ENCODE assay signal across 9 cellular contexts in genomic region chr12:45745861-45746277, GRCh38. TPM values are rescaled to one million over a fixed set of nuclear protein-coding genes. Genes with fewer than 3 reads are reported as not detected.
A peak's percentile ranks its signal among the peaks of the same experiment; 100 is the strongest.
DNase-seq lines count a peak whose midpoint lies in the region; ATAC-seq, FAIRE-seq and TF ChIP-seq lines count a peak whose summit lies in the region.
"Had no signal": no experiment of that assay in that cellular context is flagged by ENCODE, and none has a peak within 500 bp of the region (broad histone marks: within the 10 kb centered on the region; RNA-seq: fewer than 3 reads in every experiment).

No MANE protein-coding gene starts in this region.

- H3K9me3 ChIP-seq in tibial artery: no peaks in the 10 kb centered on the region

- H3K36me3 ChIP-seq in tibial artery: no peaks in the 10 kb centered on the region

- H3K36me3 Mint-ChIP-seq in activated CD4-positive, alpha-beta T cell treated with anti-CD3 and anti-CD28 coated beads for 36 hours (ENCODE audit: low read depth): peaks cover 32% of the 10 kb centered on the region

- H3K27me3 Mint-ChIP-seq in activated CD4-positive, alpha-beta T cell treated with anti-CD3 and anti-CD28 coated beads for 36 hours: no peaks in the 10 kb centered on the region
- H3K27me3 Mint-ChIP-seq: dendritic cell treated with granulocyte-macrophage colony-stimulating factor and Interleukin-4, amounts not matched to agents 40 ng/mL and 50 ng/mL, for 4 days had no signal

- no peaks in the 10 kb centered on the region for H3K27me3 ChIP-seq in tibial artery

- H3K4me1 ChIP-seq in tibial artery: peaks cover 0 to 17% (median 4%) of the 10 kb centered on the region in 4 donors

- no peak for TF ChIP-seq POLR2A in GM18505 (IDR thresholded peaks at IDR 0.05; ENCODE audit: borderline replicate concordance, extremely low read depth, insufficient read depth, insufficient read length)

- DNase-seq in activated CD4-positive, alpha-beta T cell treated with anti-CD3 and anti-CD28 coated beads for 36 hours: no peak
- no peak for DNase-seq in activated CD4-positive, alpha-beta T cell treated with anti-CD3 and anti-CD28 coated beads for 1 hour
- DNase-seq in RCC 7860 (ENCODE audit: low spot score) (peak; percentile 43), fibroblast of mammary gland (ENCODE audit: low read depth) (peak; percentile 48), tibial artery (no peak)
- DNase-seq in activated CD4-positive, alpha-beta T cell treated with anti-CD3 and anti-CD28 coated beads, Interleukin-2, amount 50 U/mL, for 1 hour: no peak

- no peak overlapping the region for H3K27ac ChIP-seq in tibial artery

- H3K4me3 ChIP-seq in fibroblast of mammary gland (ENCODE audit: control insufficient read depth, low read depth, low read length) (no peak overlapping the region), tibial artery (no peak overlapping the region)

- FAIRE-seq in RCC 7860 (lab: Jason Lieb, UNC): peak; percentile 67

- POLR2A ChIA-PET in activated CD4-positive, alpha-beta T cell treated with anti-CD3 and anti-CD28 coated beads for 36 hours (lab: Charles Lee): no interaction called here

- ATAC-seq in activated CD4-positive, alpha-beta T cell treated with anti-CD3 and anti-CD28 coated beads for 36 hours: peak; percentile 61
- ATAC-seq in GM18909 (IDR thresholded peaks at IDR 0.05; ENCODE audit: poor library complexity, unreplicated experiment): no peak
- no peak for ATAC-seq in GM18505 (IDR thresholded peaks at IDR 0.05; ENCODE audit: unreplicated experiment)

- CTCF ChIA-PET in activated CD4-positive, alpha-beta T cell treated with anti-CD3 and anti-CD28 coated beads for 36 hours (lab: Charles Lee): interaction anchor here (0.6 to 5.4 kb wide), 9 partner anchors 12 to 281 kb away, joined by 3 to 23 read pairs (median 4); no protein-coding TSS in a partner anchor

- peaks cover 50% of the 10 kb centered on the region for H3K4me1 Mint-ChIP-seq in activated CD4-positive, alpha-beta T cell treated with anti-CD3 and anti-CD28 coated beads for 36 hours

- H3K9me3 Mint-ChIP-seq in activated CD4-positive, alpha-beta T cell treated with anti-CD3 and anti-CD28 coated beads for 36 hours (ENCODE audit: low read depth): peaks cover 5% of the 10 kb centered on the region

- peak; percentile 32 for TF ChIP-seq CTCF in fibroblast of mammary gland (conservative IDR thresholded peaks at IDR 0.05; ENCODE audit: control insufficient read depth, insufficient read depth, low read depth, low read length)
- TF ChIP-seq CTCF in tibial artery (IDR thresholded peaks at IDR 0.05): peak; percentile 24 to 30

- H3K4me3 Mint-ChIP-seq in activated CD4-positive, alpha-beta T cell treated with anti-CD3 and anti-CD28 coated beads for 36 hours: no peak overlapping the region
- H3K4me3 Mint-ChIP-seq: dendritic cell treated with granulocyte-macrophage colony-stimulating factor and Interleukin-4, amounts not matched to agents 40 ng/mL and 50 ng/mL, for 4 days had no signal

- H3K27ac Mint-ChIP-seq in activated CD4-positive, alpha-beta T cell treated with anti-CD3 and anti-CD28 coated beads for 36 hours: no peak overlapping the region
- H3K27ac Mint-ChIP-seq: dendritic cell treated with granulocyte-macrophage colony-stimulating factor and Interleukin-4, amounts not matched to agents 40 ng/mL and 50 ng/mL, for 4 days had no signal

- intact Hi-C loops in activated CD4-positive, alpha-beta T cell treated with anti-CD3 and anti-CD28 coated beads for 36 hours (cut with DNase I, micrococcal nuclease): loop anchor here (1.0 to 5.0 kb wide), 2 partner anchors 202 to 204 kb away; no protein-coding TSS in a partner anchor
- intact Hi-C loops in tibial artery (cut with DNase I; ENCODE audit: low total_unique reads): no loop called here

RNA-seq across cellular contexts. Expression of gene ARID2, which starts 16.4 kb away (rescaled TPM):
- total RNA-seq in activated CD4-positive, alpha-beta T cell treated with anti-CD3 and anti-CD28 coated beads for 36 hours: 10 to 100 TPM; 24.2 to 28.2 TPM

Comparison
In these comparisons a context has a peak if more than half of its experiments do, and no peak if none do; other contexts are left out.
1. DNase-seq: peak in RCC 7860 (single experiment) and fibroblast of mammary gland (single experiment); none in activated CD4-positive, alpha-beta T cell treated with anti-CD3 and anti-CD28 coated beads for 36 hours (single experiment), activated CD4-positive, alpha-beta T cell treated with anti-CD3 and anti-CD28 coated beads for 1 hour (single experiment), tibial artery (0 of 2) and activated CD4-positive, alpha-beta T cell treated with anti-CD3 and anti-CD28 coated beads, Interleukin-2, amount 50 U/mL, for 1 hour (single experiment).